ENCODE assay signal across 14 cellular contexts in the genomic region with DNA sequence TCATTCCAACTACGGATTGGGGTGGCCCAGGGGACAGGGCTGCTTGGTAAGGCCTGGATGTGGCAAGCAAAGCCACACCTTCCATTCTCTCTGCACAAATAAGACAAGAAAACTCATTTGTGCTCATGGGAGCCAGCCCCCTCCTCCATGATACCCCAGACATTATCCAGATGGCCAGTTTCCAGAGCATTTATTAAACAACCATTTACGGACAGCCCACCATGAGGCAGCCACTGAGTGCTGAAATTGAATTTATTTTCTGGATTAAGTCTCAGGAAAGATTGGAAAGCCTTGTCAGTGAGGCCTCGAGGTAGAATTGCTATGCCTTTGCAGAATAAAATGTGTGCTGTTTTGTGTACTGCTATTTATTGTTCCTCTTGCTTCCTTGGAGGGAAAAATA.
DNase-seq lines count a peak whose midpoint lies in the region; ATAC-seq and TF ChIP-seq lines count a peak whose summit lies in the region.
"Had no signal": no experiment of that assay in that cellular context is flagged by ENCODE, and none has a peak within 500 bp of the region (broad histone marks: within the 10 kb centered on the region; RNA-seq: fewer than 3 reads in every experiment).

No MANE protein-coding gene starts in this region.

- peaks cover 49% of the 10 kb centered on the region for H3K27me3 Mint-ChIP-seq in nephron progenitor cell (ENCODE audit: low read depth, poor library complexity)

- H3K4me1 Mint-ChIP-seq in nephron progenitor cell, result peaks cover 72% of the 10 kb centered on the region
- H3K4me1 Mint-ChIP-seq: CD4-positive, CD25-positive, alpha-beta regulatory T cell had no signal

- H3K4me3 ChIP-seq in BE2C (ENCODE audit: low read depth, low read length), result no peak overlapping the region
- no peak overlapping the region for H3K4me3 ChIP-seq in coronary artery
- H3K4me3 ChIP-seq: BLaER1 treated with 17β-estradiol and CSF1 and Interleukin-3, amounts not matched to agents 10 nM and 100 nM; HAP-1 had no signal

- H3K27ac Mint-ChIP-seq in nephron progenitor cell, result no peak overlapping the region
- H3K27ac Mint-ChIP-seq: CD4-positive, CD25-positive, alpha-beta regulatory T cell had no signal

- no peak overlapping the region for H3K27ac ChIP-seq in coronary artery
- H3K27ac ChIP-seq: BLaER1 treated with 17β-estradiol and CSF1 and Interleukin-3, amounts not matched to agents 10 nM and 100 nM had no signal

- H3K9me3 ChIP-seq in BE2C, result no peaks in the 10 kb centered on the region
- H3K9me3 ChIP-seq: BLaER1 treated with 17β-estradiol and CSF1 and Interleukin-3, amounts not matched to agents 10 nM and 100 nM; HAP-1 had no signal

- peak overlapping the region; percentile 16 for H3K4me3 Mint-ChIP-seq in nephron progenitor cell
- H3K4me3 Mint-ChIP-seq: CD4-positive, CD25-positive, alpha-beta regulatory T cell had no signal

- H3K27me3 ChIP-seq in BE2C, result no peaks in the 10 kb centered on the region
- H3K27me3 ChIP-seq: BLaER1 treated with 17β-estradiol and CSF1 and Interleukin-3, amounts not matched to agents 10 nM and 100 nM had no signal

- H3K4me1 ChIP-seq in BE2C, result peaks cover 52% of the 10 kb centered on the region
- H3K4me1 ChIP-seq: BLaER1 treated with 17β-estradiol and CSF1 and Interleukin-3, amounts not matched to agents 10 nM and 100 nM; HAP-1 had no signal

- peaks cover 17% of the 10 kb centered on the region for H3K36me3 Mint-ChIP-seq in nephron progenitor cell (ENCODE audit: low read depth)
- H3K36me3 Mint-ChIP-seq: CD4-positive, CD25-positive, alpha-beta regulatory T cell had no signal

- ATAC-seq in HG03565 (IDR thresholded peaks at IDR 0.05; ENCODE audit: unreplicated experiment), result no peak

- DNase-seq in BE2C (peak; percentile 78), SK-N-DZ (ENCODE audit: low spot score) (peak; percentile 99), coronary artery (ENCODE audit: low spot score) (peak; percentile 7), nephron progenitor cell (no peak), GM19238 (ENCODE audit: insufficient read length, low spot score) (no peak), dedifferentiated amniotic fluid mesenchymal stem cell (ENCODE audit: extremely low spot score) (no peak), anterior cingulate cortex (lab: John Stamatoyannopoulos, UW) (no peak)
- DNase-seq: 8988T; AML-193; CD4-positive, CD25-positive, alpha-beta regulatory T cell; GF-D8 had no signal

- TF ChIP-seq CTCF in BE2C (IDR thresholded peaks at IDR 0.05; ENCODE audit: low read depth, low read length), result no peak
- no peak for TF ChIP-seq CTCF in coronary artery (IDR thresholded peaks at IDR 0.05)
- TF ChIP-seq CTCF in nephron progenitor cell (IDR thresholded peaks at IDR 0.05), result no peak

- H3K36me3 ChIP-seq in BE2C, result no peaks in the 10 kb centered on the region
- H3K36me3 ChIP-seq: BLaER1 treated with 17β-estradiol and CSF1 and Interleukin-3, amounts not matched to agents 10 nM and 100 nM; HAP-1 had no signal

- H3K9me3 Mint-ChIP-seq in nephron progenitor cell, result no peaks in the 10 kb centered on the region
- H3K9me3 Mint-ChIP-seq: CD4-positive, CD25-positive, alpha-beta regulatory T cell had no signal

Comparison
In these comparisons a context has a peak if more than half of its experiments do, and no peak if none do; other contexts are left out.
1. DNase-seq: peak in BE2C (single experiment), SK-N-DZ (single experiment) and coronary artery (single experiment); none in nephron progenitor cell (single experiment), GM19238 (single experiment), dedifferentiated amniotic fluid mesenchymal stem cell (single experiment) and anterior cingulate cortex (0 of 58).